Comparison of ENCODE assay signal across 8 cellular contexts in the genomic region with DNA sequence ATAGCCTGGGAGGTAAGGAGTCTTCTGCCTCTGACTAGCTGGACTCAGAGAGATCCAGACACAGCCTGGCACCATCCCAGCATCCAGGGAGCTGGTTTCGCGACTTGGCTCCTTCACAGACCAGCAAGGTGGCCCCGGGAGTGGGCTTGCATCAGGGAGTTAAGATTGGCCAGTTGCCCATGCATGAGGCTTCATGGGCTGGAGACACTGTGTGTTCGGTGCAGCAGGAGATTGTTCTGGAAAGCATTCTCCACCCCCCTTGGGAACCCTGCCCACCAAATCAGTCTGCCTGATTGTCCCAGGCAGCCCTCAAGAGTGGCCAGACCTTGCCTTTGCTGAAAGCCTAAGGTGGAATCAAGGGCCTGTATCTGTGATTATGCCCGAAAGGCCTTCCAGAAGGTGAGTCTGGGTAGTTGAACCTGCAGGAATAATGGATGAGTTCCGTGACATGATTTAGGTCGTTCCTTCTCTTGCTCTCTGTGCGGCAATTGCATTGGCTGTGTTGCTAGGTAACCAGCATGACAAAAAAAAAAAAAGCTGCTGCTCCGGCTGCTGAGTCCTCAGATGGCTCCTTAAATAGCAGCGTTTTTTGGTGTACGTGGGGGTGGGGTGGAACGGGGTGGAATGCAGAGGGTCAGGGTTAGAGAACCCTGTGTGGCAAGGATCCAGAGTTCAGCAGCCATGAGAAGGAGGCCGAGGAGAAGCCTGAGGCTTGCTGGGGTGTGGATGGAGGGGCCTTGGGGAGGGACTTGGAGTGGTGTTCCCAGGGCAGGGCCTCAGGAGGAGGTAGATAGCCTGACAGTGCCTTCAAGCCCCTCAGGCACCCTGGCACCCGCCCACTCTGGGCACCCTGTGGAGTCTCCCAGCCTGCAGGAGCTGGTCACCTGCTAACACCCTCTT.
DNase-seq lines count a peak whose midpoint lies in the region; ATAC-seq and TF ChIP-seq lines count a peak whose summit lies in the region.

No MANE protein-coding gene starts in this region.

- H3K27me3 ChIP-seq in HUES64 (ENCODE audit: insufficient read depth, low read length) (no peaks in the 10 kb centered on the region), gastrocnemius medialis (no peaks in the 10 kb centered on the region)

- H3K9ac ChIP-seq in HUES64 (ENCODE audit: low read depth, low read length) = peak overlapping the region; percentile 40; the same call in 1 of the 2 replicates

- H3K36me3 ChIP-seq in HUES64 (ENCODE audit: insufficient read depth, low read length) = no peaks in the 10 kb centered on the region
- no peaks in the 10 kb centered on the region for H3K36me3 ChIP-seq in gastrocnemius medialis

- no peaks in the 10 kb centered on the region for H3K27me3 Mint-ChIP-seq in activated T-helper 17 cell treated with anti-CD3 and anti-CD28 coated beads, Interleukin-2, amount 50 U/mL, for 72 hours

- TF ChIP-seq CTCF in gastrocnemius medialis (IDR thresholded peaks at IDR 0.05 in 4 of 5, conservative IDR thresholded peaks at IDR 0.05 in 1 of 5) = no peak

- no peak for ATAC-seq in activated T-helper 17 cell treated with anti-CD3 and anti-CD28 coated beads, Interleukin-2, amount 50 U/mL, for 72 hours (replicated peaks)
- peak in 1 of 2 donors; percentile 29 for ATAC-seq in gastrocnemius medialis
- ATAC-seq in HG03175 (IDR thresholded peaks at IDR 0.05; ENCODE audit: unreplicated experiment) = no peak
- no peak for ATAC-seq in GM19035 (IDR thresholded peaks at IDR 0.05; ENCODE audit: unreplicated experiment)
- ATAC-seq in HG03439 (IDR thresholded peaks at IDR 0.05; ENCODE audit: unreplicated experiment) = no peak

- in situ Hi-C loops in gastrocnemius medialis (cut with MboI; ENCODE audit: low sequenced_read_pairs in 4 of 4) = loop anchor here in 1 of 4 donors (25.0 kb wide), 1 partner anchor 154 kb away; a partner anchor contains a TSS

- H3K36me3 Mint-ChIP-seq in activated T-helper 17 cell treated with anti-CD3 and anti-CD28 coated beads, Interleukin-2, amount 50 U/mL, for 72 hours (ENCODE audit: low read depth) = peaks cover 69% of the 10 kb centered on the region

- WGBS in HUES64 = 65% methylated on average over 14 of the region's 14 CpGs

- peak overlapping the region; percentile 25 for H3K27ac Mint-ChIP-seq in activated T-helper 17 cell treated with anti-CD3 and anti-CD28 coated beads, Interleukin-2, amount 50 U/mL, for 72 hours

- DNase-seq in hypothalamus (lab: John Stamatoyannopoulos, UW) (peak in 29 of 51 donors; percentile 15 to 89 (median 48)), gastrocnemius medialis (no peak), UCSD-AML1 (lab: John Stamatoyannopoulos, UW; ENCODE audit: unreplicated experiment) (no peak)

- peak overlapping the region; percentile 12; the same call in 1 of the 2 replicates for H3K27ac ChIP-seq in HUES64 (ENCODE audit: low read depth, low read length)
- peak overlapping the region; percentile 50 to 65 (median 52) for H3K27ac ChIP-seq in gastrocnemius medialis

- H3K9me3 ChIP-seq in HUES64 (ENCODE audit: insufficient read depth, low read depth, low read length) (no peaks in the 10 kb centered on the region), gastrocnemius medialis (no peaks in the 10 kb centered on the region)

- intact Hi-C loops in gastrocnemius medialis (cut with DNase I; ENCODE audit: low total_unique reads) = no loop called here

- TF ChIP-seq POLR2A in gastrocnemius medialis (IDR thresholded peaks at IDR 0.05) = no peak

- H3K4me1 ChIP-seq in HUES64 (ENCODE audit: insufficient read depth, low read length) (peaks cover 11% of the 10 kb centered on the region; the same call in 1 of the 2 replicates), gastrocnemius medialis (peaks cover 34% of the 10 kb centered on the region in 2 donors)

- H3K4me3 Mint-ChIP-seq in activated T-helper 17 cell treated with anti-CD3 and anti-CD28 coated beads, Interleukin-2, amount 50 U/mL, for 72 hours = no peak overlapping the region

- peaks cover 10% of the 10 kb centered on the region for H3K4me1 Mint-ChIP-seq in activated T-helper 17 cell treated with anti-CD3 and anti-CD28 coated beads, Interleukin-2, amount 50 U/mL, for 72 hours

- no peaks in the 10 kb centered on the region for H3K9me3 Mint-ChIP-seq in activated T-helper 17 cell treated with anti-CD3 and anti-CD28 coated beads, Interleukin-2, amount 50 U/mL, for 72 hours

- no peak overlapping the region for H3K4me3 ChIP-seq in HUES64 (ENCODE audit: low read length)
- H3K4me3 ChIP-seq in gastrocnemius medialis = no peak overlapping the region

Comparison
In these comparisons a context has a peak if more than half of its experiments do, and no peak if none do; other contexts are left out.
1. DNase-seq: peak in hypothalamus (29 of 51); none in gastrocnemius medialis (0 of 2) and UCSD-AML1 (single experiment).